Comparison of ENCODE assay signal across 8 cellular contexts in the genomic region with DNA sequence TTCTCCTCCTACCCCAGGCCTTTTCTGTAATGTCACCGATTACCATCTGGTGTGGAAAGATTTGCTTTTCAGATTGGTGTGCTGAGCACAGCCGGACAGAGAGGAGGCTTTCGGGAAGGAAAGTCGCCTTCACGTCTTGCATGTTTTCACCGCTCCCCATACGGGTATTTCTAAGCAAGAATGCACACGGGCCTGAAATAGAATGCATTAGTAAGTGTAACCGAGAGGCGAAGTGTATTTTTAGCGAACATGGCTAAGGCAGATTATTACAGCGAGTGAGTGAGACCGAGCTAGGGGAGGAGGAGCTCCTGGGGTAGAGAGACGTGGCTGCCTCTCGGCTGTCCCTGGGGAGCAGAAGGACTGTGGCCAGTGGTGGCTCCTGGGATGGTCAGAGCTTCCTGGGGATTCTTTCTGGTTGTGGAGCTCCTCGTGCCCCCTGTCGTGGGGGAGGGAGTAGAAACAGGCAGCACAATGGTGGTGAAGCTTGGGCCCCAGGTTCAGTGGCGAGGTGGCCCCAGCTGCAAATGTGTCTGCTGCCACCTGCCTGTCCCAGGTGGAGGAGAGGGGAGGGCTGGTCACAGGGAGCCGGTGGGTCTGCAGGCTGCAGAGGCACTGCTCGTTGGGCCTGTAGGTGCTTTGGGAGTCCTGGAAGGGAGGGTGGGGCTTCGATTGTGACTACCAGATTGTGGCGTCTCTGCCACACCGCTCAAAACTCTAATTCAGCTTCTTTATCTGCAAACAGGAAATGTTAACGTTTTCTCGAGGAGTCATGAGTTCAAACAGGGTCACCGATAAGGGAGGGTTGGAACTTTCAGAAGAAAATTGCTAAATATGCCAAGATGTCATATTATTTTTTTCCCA.
DNase-seq lines count a peak whose midpoint lies in the region; ATAC-seq and TF ChIP-seq lines count a peak whose summit lies in the region.

No MANE protein-coding gene starts in this region.

- H3K4me3 ChIP-seq in thyroid gland (replicated peaks in 1 of 3): no peak overlapping the region
- no peak overlapping the region for H3K4me3 ChIP-seq in sigmoid colon

- in situ Hi-C loops in G401 (cut with HindIII; ENCODE audit: low sequenced_read_pairs): no loop called here

- peak in 4 of 6 experiments; percentile 10 to 35 (median 28) for TF ChIP-seq CTCF in thyroid gland (IDR thresholded peaks at IDR 0.05)
- TF ChIP-seq CTCF in sigmoid colon (IDR thresholded peaks at IDR 0.05): no peak

- ATAC-seq in GM21390 (IDR thresholded peaks at IDR 0.05; ENCODE audit: unreplicated experiment): peak; percentile 73

- no peak for TF ChIP-seq POLR2A in thyroid gland (IDR thresholded peaks at IDR 0.05)
- TF ChIP-seq POLR2A in sigmoid colon (IDR thresholded peaks at IDR 0.05): no peak

- DNase-seq in G401 (ENCODE audit: low spot score) (peak; percentile 52), activated T-cell treated with anti-CD3 and anti-CD28 coated beads for 48 hours (ENCODE audit: low read depth) (peak; percentile 11), kidney tubule cell (ENCODE audit: low spot score) (peak; percentile 6), thyroid gland (peak; percentile 43 to 50), NCI-H2029 treated with DMSO at 0.1 percent for 48 hours (lab: John Stamatoyannopoulos, UW) (no peak), sigmoid colon (no peak)

- TF ChIP-seq EP300 in sigmoid colon (IDR thresholded peaks at IDR 0.05): no peak

- intact Hi-C loops in thyroid gland (cut with DNase I) (no loop called here), sigmoid colon (cut with DNase I) (no loop called here)

- H3K27ac ChIP-seq in KOPT-K1 (ENCODE audit: low read depth, low read length, poor library complexity, severe bottlenecking) (peak overlapping the region; percentile 75), thyroid gland (peak overlapping the region; percentile 59 to 67 (median 64)), sigmoid colon (peak overlapping the region in 1 of 4 donors; percentile 58)

- no peaks in the 10 kb centered on the region for H3K36me3 ChIP-seq in KOPT-K1 (ENCODE audit: insufficient read depth, low read length)
- H3K36me3 ChIP-seq in thyroid gland: no peaks in the 10 kb centered on the region
- H3K36me3 ChIP-seq in sigmoid colon: no peaks in the 10 kb centered on the region

- peaks cover 4% of the 10 kb centered on the region for H3K9me3 ChIP-seq in KOPT-K1 (ENCODE audit: insufficient read depth, low read length, poor library complexity, severe bottlenecking)
- no peaks in the 10 kb centered on the region for H3K9me3 ChIP-seq in thyroid gland
- no peaks in the 10 kb centered on the region for H3K9me3 ChIP-seq in sigmoid colon

- peaks cover 20 to 35% of the 10 kb centered on the region in 2 donors for H3K4me1 ChIP-seq in thyroid gland
- H3K4me1 ChIP-seq in sigmoid colon: peaks cover 0 to 14% (median 2%) of the 10 kb centered on the region in 4 donors

- H3K27me3 ChIP-seq in thyroid gland: no peaks in the 10 kb centered on the region
- no peaks in the 10 kb centered on the region for H3K27me3 ChIP-seq in sigmoid colon

- WGBS in thyroid gland, 2 donors: 49 to 54% methylated on average over 25 of the region's 26 CpGs
- 55 to 66% methylated on average over 26 of the region's 26 CpGs for WGBS in sigmoid colon, 2 donors

Comparison
In these comparisons a context has a peak if more than half of its experiments do, and no peak if none do; other contexts are left out.
1. DNase-seq: peak in G401 (single experiment), activated T-cell treated with anti-CD3 and anti-CD28 coated beads for 48 hours (single experiment), kidney tubule cell (single experiment) and thyroid gland (2 of 2); none in NCI-H2029 treated with DMSO at 0.1 percent for 48 hours (single experiment) and sigmoid colon (single experiment).
2. CTCF ChIP-seq: peak in thyroid gland (4 of 6); none in sigmoid colon (0 of 4).